ENCODE assay signal across 8 cellular contexts in the genomic region with DNA sequence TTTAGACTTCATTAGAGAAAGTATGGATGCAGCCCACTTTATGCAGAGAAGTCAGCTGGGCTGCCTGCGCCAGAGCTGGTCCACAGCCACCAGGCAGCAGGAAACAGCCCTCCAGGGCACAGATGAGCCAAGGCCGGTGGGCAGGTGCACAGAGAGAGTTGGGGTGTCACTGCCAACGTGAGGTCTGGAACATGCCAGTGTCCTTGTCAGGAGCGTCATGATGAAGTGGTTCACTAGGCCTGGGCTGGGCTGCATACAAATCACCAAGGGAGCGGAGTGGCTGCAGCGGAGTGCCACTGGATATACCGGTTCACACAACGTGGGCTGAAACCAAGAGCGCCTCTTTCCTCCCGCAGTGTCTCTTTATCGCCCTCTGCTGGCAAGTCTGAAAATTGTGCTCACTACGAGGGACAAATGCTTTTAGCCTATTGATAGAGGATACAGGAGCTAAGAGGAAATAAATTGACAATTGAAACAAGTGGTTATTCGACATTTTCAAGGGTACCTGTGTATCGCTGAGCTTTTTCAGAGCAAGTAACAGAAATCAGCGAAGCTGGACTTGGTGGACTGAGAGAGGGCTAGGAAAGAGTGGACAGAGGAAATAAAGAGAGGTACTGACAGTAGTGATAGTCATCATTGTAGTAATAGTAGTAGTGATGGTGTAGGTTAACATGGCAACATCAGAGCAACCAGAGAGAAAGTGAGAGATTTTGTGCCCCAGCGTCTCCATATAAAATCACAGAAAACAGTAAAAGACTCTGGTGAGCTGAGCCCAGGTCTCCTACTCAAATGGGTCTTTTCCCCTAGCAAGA. TPM values are rescaled to one million over a fixed set of nuclear protein-coding genes. Genes with fewer than 3 reads are reported as not detected.
A peak's percentile ranks its signal among the peaks of the same experiment; 100 is the strongest.
DNase-seq lines count a peak whose midpoint lies in the region; ATAC-seq lines count a peak whose summit lies in the region.

No MANE protein-coding gene starts in this region.

- peak overlapping the region in 2 of 4 donors; percentile 19 to 57 for H3K4me3 Mint-ChIP-seq in CD4-positive, CD25-positive, alpha-beta regulatory T cell
- H3K4me3 Mint-ChIP-seq in effector memory CD8-positive, alpha-beta T cell, result peak overlapping the region; percentile 61 to 68

- no peak overlapping the region for H3K27ac ChIP-seq in CD4-positive, CD25-positive, alpha-beta regulatory T cell (ENCODE audit: insufficient read depth, low read length, poor library complexity, severe bottlenecking)
- H3K27ac ChIP-seq in mesenchymal stem cell (ENCODE audit: low read length, poor library complexity, severe bottlenecking), result no peak overlapping the region

- H2BK120ac ChIP-seq in mesenchymal stem cell (ENCODE audit: low read depth, low read length), result no peak overlapping the region

- no peak overlapping the region for H3K9ac ChIP-seq in mesenchymal stem cell (ENCODE audit: low read length)

- no peak overlapping the region for H2AK5ac ChIP-seq in mesenchymal stem cell (ENCODE audit: low read length, severe bottlenecking)

- peaks cover 19% of the 10 kb centered on the region for H3K27me3 Mint-ChIP-seq in CD4-positive, CD25-positive, alpha-beta regulatory T cell
- H3K27me3 Mint-ChIP-seq in effector memory CD8-positive, alpha-beta T cell, result peaks cover 5 to 17% of the 10 kb centered on the region in 2 donors

- H4K91ac ChIP-seq in mesenchymal stem cell (ENCODE audit: low read length), result peak overlapping the region; percentile 61

- no peak overlapping the region for H2BK15ac ChIP-seq in mesenchymal stem cell (ENCODE audit: low read depth, poor library complexity, severe bottlenecking)

- H3K36me3 Mint-ChIP-seq in CD4-positive, CD25-positive, alpha-beta regulatory T cell, result peaks cover 7% of the 10 kb centered on the region
- H3K36me3 Mint-ChIP-seq in effector memory CD8-positive, alpha-beta T cell (ENCODE audit: insufficient read depth), result no peaks in the 10 kb centered on the region

- H3K4me1 ChIP-seq in CD4-positive, CD25-positive, alpha-beta regulatory T cell (ENCODE audit: control insufficient read depth, insufficient read depth, low read length, poor library complexity, severe bottlenecking), result peaks cover 5% of the 10 kb centered on the region
- H3K4me1 ChIP-seq in mesenchymal stem cell (ENCODE audit: control insufficient read depth, insufficient read depth, low read depth, low read length), result peaks cover 4% of the 10 kb centered on the region

- no peak overlapping the region for H3K4ac ChIP-seq in mesenchymal stem cell (ENCODE audit: low read depth in 1 of 2, low read length in 2 of 2)

- 20% methylated on average over 16 of the region's 16 CpGs for WGBS in mesenchymal stem cell

- peaks cover 0 to 3% (median 0%) of the 10 kb centered on the region in 7 donors for H3K9me3 Mint-ChIP-seq in CD4-positive, CD25-positive, alpha-beta regulatory T cell
- H3K9me3 Mint-ChIP-seq in effector memory CD8-positive, alpha-beta T cell, result no peaks in the 10 kb centered on the region

- peak overlapping the region in 1 of 3 donors; percentile 24 for H3K27ac Mint-ChIP-seq in CD4-positive, CD25-positive, alpha-beta regulatory T cell
- H3K27ac Mint-ChIP-seq in effector memory CD8-positive, alpha-beta T cell, result no peak overlapping the region

- H3K9me3 ChIP-seq in CD4-positive, CD25-positive, alpha-beta regulatory T cell (ENCODE audit: control insufficient read depth in 2 of 2, low read length in 2 of 2), result peaks cover 0 to 3% of the 10 kb centered on the region in 2 experiments
- peaks cover 5% of the 10 kb centered on the region for H3K9me3 ChIP-seq in mesenchymal stem cell (ENCODE audit: control insufficient read depth, low read length)

- no peaks in the 10 kb centered on the region for H3K79me1 ChIP-seq in mesenchymal stem cell (replicated peaks; ENCODE audit: low read length, poor library complexity, severe bottlenecking)

- H3K23ac ChIP-seq in mesenchymal stem cell (ENCODE audit: low read length in 2 of 2), result no peak overlapping the region

- no peak overlapping the region for H2BK5ac ChIP-seq in mesenchymal stem cell (ENCODE audit: low read depth, low read length, poor library complexity, severe bottlenecking)

- H3K36me3 ChIP-seq in CD4-positive, CD25-positive, alpha-beta regulatory T cell (ENCODE audit: control insufficient read depth, insufficient read depth, low read length), result no peaks in the 10 kb centered on the region
- H3K36me3 ChIP-seq in mesenchymal stem cell (ENCODE audit: control insufficient read depth in 1 of 2, insufficient read depth in 2 of 2, low read depth in 1 of 2, low read length in 2 of 2), result no peaks in the 10 kb centered on the region

- H3K27me3 ChIP-seq in CD4-positive, CD25-positive, alpha-beta regulatory T cell (ENCODE audit: control insufficient read depth, insufficient read depth, low read length), result peaks cover 2% of the 10 kb centered on the region
- peaks cover 0 to 22% of the 10 kb centered on the region in 2 experiments for H3K27me3 ChIP-seq in mesenchymal stem cell (ENCODE audit: control insufficient read depth in 1 of 2, insufficient read depth in 1 of 2, low read length in 2 of 2)

- peak overlapping the region; percentile 46 for H3K4me2 ChIP-seq in mesenchymal stem cell (ENCODE audit: low read length, poor library complexity, severe bottlenecking)

- ATAC-seq in CD4-positive, CD25-positive, alpha-beta regulatory T cell (ENCODE audit: low read depth in 2 of 2), result peak; percentile 94 to 96
- ATAC-seq in GM19438 (IDR thresholded peaks at IDR 0.05; ENCODE audit: low read depth, unreplicated experiment), result peak; percentile 89
- peak; percentile 99 for ATAC-seq in effector memory CD8-positive, alpha-beta T cell (replicated peaks)

- H3K4me3 ChIP-seq in CD4-positive, CD25-positive, alpha-beta regulatory T cell (ENCODE audit: low read depth, low read length), result peak overlapping the region; percentile 22
- H3K4me3 ChIP-seq in mesenchymal stem cell (ENCODE audit: insufficient read depth in 1 of 2, low read depth in 1 of 2, low read length in 2 of 2), result no peak overlapping the region

- peak; percentile 71 to 89 (median 84) for DNase-seq in CD4-positive, CD25-positive, alpha-beta regulatory T cell
- DNase-seq in HT-29 (ENCODE audit: low spot score) (peak; percentile 97), mesenchymal stem cell (peak; percentile 80)
- DNase-seq in NK-92 treated with Interleukin-12 subunit alpha and Interleukin-12 subunit beta, amount 100 ng/mL, for 24 hours (lab: John Stamatoyannopoulos, UW), result peak; percentile 53
- DNase-seq in activated CD8-positive, alpha-beta memory T cell treated with anti-CD3 and anti-CD28 coated beads for 1 hour (ENCODE audit: extremely low read depth in 1 of 2, low read depth in 1 of 2), result peak; percentile 61
- peak; percentile 83 to 85 (median 84) for DNase-seq in effector memory CD8-positive, alpha-beta T cell
- DNase-seq in stimulated activated CD8-positive, alpha-beta memory T cell treated with anti-CD3 and anti-CD28 coated beads, Interleukin-15, amount 100 ng/mL, for 48 hours (ENCODE audit: low read depth in 2 of 2), result peak; percentile 56 to 69

- H2AFZ ChIP-seq in mesenchymal stem cell (ENCODE audit: low read depth, low read length), result no peak overlapping the region

- no peak overlapping the region for H2BK12ac ChIP-seq in mesenchymal stem cell (ENCODE audit: low read length in 2 of 2)

- H3K14ac ChIP-seq in mesenchymal stem cell (ENCODE audit: low read length in 2 of 2), result no peak overlapping the region

- no peak overlapping the region for H3K18ac ChIP-seq in mesenchymal stem cell (ENCODE audit: low read depth in 1 of 2, low read length in 2 of 2)

- H4K8ac ChIP-seq in mesenchymal stem cell (ENCODE audit: low read length), result peak overlapping the region; percentile 84

- H3K4me1 Mint-ChIP-seq in CD4-positive, CD25-positive, alpha-beta regulatory T cell, result peaks cover 4 to 8% (median 8%) of the 10 kb centered on the region in 4 donors
- peaks cover 10 to 14% of the 10 kb centered on the region in 2 donors for H3K4me1 Mint-ChIP-seq in effector memory CD8-positive, alpha-beta T cell (ENCODE audit: low read depth in 2 of 2)

RNA-seq across cellular contexts. Expression of a gene that starts 52.0 kb away (rescaled TPM):
- 54.1 TPM for total RNA-seq in CD4-positive, CD25-positive, alpha-beta regulatory T cell
- polyA plus RNA-seq in CD4-positive, CD25-positive, alpha-beta regulatory T cell, result 10 to 100 TPM in 3 of 4 donors, 1 to 10 TPM in 1; 9.9 to 15.8 (median 11.3) TPM
- total RNA-seq in HT-29 (2014; rRNA removed; shearing (Covaris generic)), result 10.8 and 12.2 TPM in 2 replicates
- 7.2 TPM for polyA plus RNA-seq in mesenchymal stem cell (2013, experiment 1 of 2)
- polyA plus RNA-seq in mesenchymal stem cell (2013, experiment 2 of 2), result 6.8 TPM

RNA-seq across cellular contexts. Expression of a gene that starts 52.8 kb away (rescaled TPM):
- total RNA-seq in CD4-positive, CD25-positive, alpha-beta regulatory T cell, result 28.8 TPM
- polyA plus RNA-seq in CD4-positive, CD25-positive, alpha-beta regulatory T cell, result 10 to 100 TPM; 29.6 to 42.5 (median 35.9) TPM
- 22.9 and 23.7 TPM in 2 replicates for total RNA-seq in HT-29 (2014; rRNA removed; shearing (Covaris generic))
- 14.2 TPM for polyA plus RNA-seq in mesenchymal stem cell (2013, experiment 1 of 2)
- polyA plus RNA-seq in mesenchymal stem cell (2013, experiment 2 of 2), result 16.1 TPM

RNA-seq across cellular contexts. Expression of a gene that starts 53.3 kb away (rescaled TPM):
- 64.0 TPM for total RNA-seq in CD4-positive, CD25-positive, alpha-beta regulatory T cell
- polyA plus RNA-seq in CD4-positive, CD25-positive, alpha-beta regulatory T cell, result 100 to 1,000 TPM; 108 to 128 (median 121) TPM
- 24.7 and 30.5 TPM in 2 replicates for total RNA-seq in HT-29 (2014; rRNA removed; shearing (Covaris generic))
- 46.4 TPM for polyA plus RNA-seq in mesenchymal stem cell (2013, experiment 1 of 2)
- 43.1 TPM for polyA plus RNA-seq in mesenchymal stem cell (2013, experiment 2 of 2)
